Comparison of ENCODE assay signal across 10 cellular contexts in the genomic region with DNA sequence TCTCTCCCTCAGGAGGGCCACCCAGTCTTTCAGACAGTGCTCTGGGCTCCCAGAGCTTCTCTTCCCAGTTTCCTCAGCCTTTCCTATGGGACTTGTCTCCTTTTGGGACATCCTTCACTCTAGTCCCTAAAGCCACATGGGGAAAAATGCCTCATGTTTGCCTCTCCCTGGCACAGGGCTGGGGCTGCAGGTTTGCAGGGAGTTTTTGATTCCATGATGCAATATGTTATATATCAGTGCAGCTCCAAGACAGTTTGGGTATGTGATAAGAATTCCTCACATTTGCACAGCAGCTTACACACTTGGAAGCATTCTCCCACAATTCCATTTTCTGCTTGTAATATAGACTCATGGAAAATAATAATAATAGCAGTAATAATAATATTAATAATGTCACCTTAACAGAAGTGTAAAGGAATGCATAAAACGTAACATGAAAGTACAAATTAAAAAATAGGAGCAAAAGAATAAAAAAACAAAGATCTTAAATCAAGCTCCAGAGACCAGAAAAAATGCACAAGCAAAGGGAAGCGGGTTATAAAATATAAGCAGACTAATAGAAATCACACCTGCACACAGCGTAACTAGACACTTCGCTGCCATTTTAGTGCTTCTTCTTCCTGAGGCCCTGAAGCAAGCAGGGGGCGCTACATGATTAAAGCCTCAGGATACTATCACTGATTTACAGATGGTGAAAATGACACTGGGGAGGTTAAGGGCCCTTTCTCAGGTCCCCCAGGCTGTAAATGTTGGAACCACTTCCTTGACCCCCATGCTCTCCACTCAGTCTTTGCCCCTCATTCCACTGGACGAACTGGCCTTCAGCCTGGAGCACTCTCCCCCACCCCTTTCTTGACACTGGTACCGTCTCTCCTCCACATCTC.
DNase-seq lines count a peak whose midpoint lies in the region; ATAC-seq and TF ChIP-seq lines count a peak whose summit lies in the region.
"Had no signal": no experiment of that assay in that cellular context is flagged by ENCODE, and none has a peak within 500 bp of the region (broad histone marks: within the 10 kb centered on the region; RNA-seq: fewer than 3 reads in every experiment).

No MANE protein-coding gene starts in this region.

- no peaks in the 10 kb centered on the region for H3K79me2 ChIP-seq in parathyroid adenoma

- ATAC-seq in HG03025 (IDR thresholded peaks at IDR 0.05; ENCODE audit: low FRiP score, unreplicated experiment), result no peak
- ATAC-seq in GM18861 (IDR thresholded peaks at IDR 0.05; ENCODE audit: unreplicated experiment), result no peak
- ATAC-seq in GM21390 (IDR thresholded peaks at IDR 0.05; ENCODE audit: unreplicated experiment), result no peak

- H3K27ac ChIP-seq in coronary artery (peak overlapping the region; percentile 88 to 96), parathyroid adenoma (no peak overlapping the region)

- peaks cover 18% of the 10 kb centered on the region for H3K4me1 ChIP-seq in parathyroid adenoma

- H3K4me3 ChIP-seq in coronary artery, result no peak overlapping the region
- no peak overlapping the region for H3K4me3 ChIP-seq in parathyroid adenoma (ENCODE audit: low read depth, low read length)

- no peak overlapping the region for H3K4me2 ChIP-seq in parathyroid adenoma (ENCODE audit: low read length)

- H3K9ac ChIP-seq in parathyroid adenoma, result no peak overlapping the region

- no peaks in the 10 kb centered on the region for H3K36me3 ChIP-seq in parathyroid adenoma (ENCODE audit: control insufficient read depth, insufficient read depth, low read length)

- no peaks in the 10 kb centered on the region for H3K27me3 ChIP-seq in parathyroid adenoma (ENCODE audit: control insufficient read depth, insufficient read depth, low read length)

- H2AFZ ChIP-seq in parathyroid adenoma, result peak overlapping the region; percentile 21

- TF ChIP-seq CTCF in GM10248 (IDR thresholded peaks at IDR 0.05; ENCODE audit: control extremely low read depth, extremely low read depth, low read depth, missing control alignments), result peak; percentile 31
- TF ChIP-seq CTCF in coronary artery (IDR thresholded peaks at IDR 0.05), result no peak
- TF ChIP-seq CTCF in parathyroid adenoma (IDR thresholded peaks at IDR 0.05), result peak; percentile 13

- no peak for DNase-seq in GM10248 (ENCODE audit: extremely low spot score)
- DNase-seq in NCI-H2196 (lab: John Stamatoyannopoulos, UW; ENCODE audit: unreplicated experiment), result peak; percentile 36
- DNase-seq in coronary artery (ENCODE audit: low spot score), result no peak
- no peak for DNase-seq in NCI-H1417 treated with DMSO at 0.1 percent for 48 hours (lab: John Stamatoyannopoulos, UW)
- DNase-seq: activated naive CD8-positive, alpha-beta T cell treated with anti-CD3 and anti-CD28 coated beads, Interleukin-2, amount 10 ng/mL, durations not matched to agents 7 days and 5 days; occipital lobe had no signal

- POLR2A ChIA-PET in GM10248 (lab: Yijun Ruan, JAX), result interaction anchor here (0.5 kb wide), 1 partner anchor 35 kb away, joined by 4 read pairs; no protein-coding TSS in a partner anchor

- no peaks in the 10 kb centered on the region for H3K9me3 ChIP-seq in parathyroid adenoma (ENCODE audit: control insufficient read depth, low read length)

- CTCF ChIA-PET in GM10248 (lab: Yijun Ruan, JAX), result interaction anchor here (1.2 to 1.6 kb wide), 2 partner anchors 115 to 169 kb away, joined by 3 to 5 read pairs; no protein-coding TSS in a partner anchor
